ENCODE assay signal across 8 cellular contexts in the genomic region with DNA sequence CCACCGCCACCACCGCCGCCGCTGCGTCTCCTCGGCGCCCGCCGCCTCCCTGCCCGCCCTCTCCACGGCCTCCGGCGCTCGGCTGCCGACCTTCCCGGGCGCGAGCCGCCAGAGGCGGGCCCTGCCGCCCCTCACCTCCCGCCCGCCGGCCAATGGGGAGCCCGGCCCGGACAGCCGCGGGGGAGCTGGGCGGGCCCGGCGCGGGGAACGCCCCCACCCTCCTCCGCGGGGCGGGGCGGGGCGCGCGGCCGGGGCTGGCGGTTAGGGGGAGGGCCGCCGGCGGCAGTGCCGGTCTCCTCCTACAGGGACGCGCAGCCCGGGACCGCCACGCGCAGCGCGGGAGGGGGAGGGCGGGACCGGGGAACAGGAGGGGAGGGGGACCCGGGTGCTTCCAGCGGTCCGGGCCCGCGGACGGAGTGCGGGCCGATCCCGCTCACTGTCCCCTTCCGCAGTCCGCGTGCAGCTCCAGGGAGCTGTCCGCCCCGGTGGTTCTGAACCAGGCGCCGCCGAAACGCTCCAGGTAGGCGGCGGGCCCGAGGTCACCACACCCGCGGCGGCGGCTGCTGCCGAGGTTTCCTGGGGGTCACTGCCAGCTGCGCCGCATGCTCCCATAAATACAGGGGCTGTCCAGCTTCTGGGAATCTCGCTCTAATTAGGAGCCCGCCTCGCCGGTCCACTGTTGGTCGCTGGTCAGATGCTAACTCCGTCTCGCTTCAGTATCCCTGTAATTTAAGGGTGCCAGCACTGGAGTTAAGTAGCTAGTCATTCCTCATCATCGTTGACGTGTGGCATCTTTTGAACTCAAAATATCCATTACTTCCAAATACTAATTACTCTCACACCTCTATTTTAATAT. TPM values are rescaled to one million over a fixed set of nuclear protein-coding genes. Genes with fewer than 3 reads are reported as not detected.
A peak's percentile ranks its signal among the peaks of the same experiment; 100 is the strongest.
DNase-seq lines count a peak whose midpoint lies in the region; ATAC-seq and TF ChIP-seq lines count a peak whose summit lies in the region.

A gene with protein sequence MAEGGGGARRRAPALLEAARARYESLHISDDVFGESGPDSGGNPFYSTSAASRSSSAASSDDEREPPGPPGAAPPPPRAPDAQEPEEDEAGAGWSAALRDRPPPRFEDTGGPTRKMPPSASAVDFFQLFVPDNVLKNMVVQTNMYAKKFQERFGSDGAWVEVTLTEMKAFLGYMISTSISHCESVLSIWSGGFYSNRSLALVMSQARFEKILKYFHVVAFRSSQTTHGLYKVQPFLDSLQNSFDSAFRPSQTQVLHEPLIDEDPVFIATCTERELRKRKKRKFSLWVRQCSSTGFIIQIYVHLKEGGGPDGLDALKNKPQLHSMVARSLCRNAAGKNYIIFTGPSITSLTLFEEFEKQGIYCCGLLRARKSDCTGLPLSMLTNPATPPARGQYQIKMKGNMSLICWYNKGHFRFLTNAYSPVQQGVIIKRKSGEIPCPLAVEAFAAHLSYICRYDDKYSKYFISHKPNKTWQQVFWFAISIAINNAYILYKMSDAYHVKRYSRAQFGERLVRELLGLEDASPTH (minus strand): TSS at position 87 of the 856 bp plus-strand sequence. CDS start 404 bp downstream, outside the sequence.

- H3K36me3 Mint-ChIP-seq in H9 (ENCODE audit: insufficient read depth in 1 of 3, low read depth in 3 of 3) = peaks cover under 1 to 3% (median 1%) of the 10 kb centered on the region in 3 experiments; a peak in 4 of 7 replicates

- H3K9me3 ChIP-seq in H9 (ENCODE audit: control insufficient read depth, low read depth, low read length) (no peaks in the 10 kb centered on the region), MM.1S (replicated peaks; ENCODE audit: insufficient read depth, low read length) (no peaks in the 10 kb centered on the region), SK-N-SH (no peaks in the 10 kb centered on the region), adipocyte (ENCODE audit: control insufficient read depth, low read length) (no peaks in the 10 kb centered on the region), prostate gland (no peaks in the 10 kb centered on the region), vagina (no peaks in the 10 kb centered on the region)

- no peaks in the 10 kb centered on the region for H3K36me3 ChIP-seq in MM.1S (replicated peaks; ENCODE audit: insufficient read depth, low read length)
- no peaks in the 10 kb centered on the region for H3K36me3 ChIP-seq in SK-N-SH (replicated peaks in 1 of 2; ENCODE audit: control insufficient read depth in 1 of 2, insufficient read depth in 2 of 2, low read length in 1 of 2)
- no peaks in the 10 kb centered on the region for H3K36me3 ChIP-seq in adipocyte (ENCODE audit: control insufficient read depth, insufficient read depth, low read length, severe bottlenecking)
- H3K36me3 ChIP-seq in prostate gland = no peaks in the 10 kb centered on the region
- no peaks in the 10 kb centered on the region for H3K36me3 ChIP-seq in vagina

- H3K27me3 Mint-ChIP-seq in H9 (ENCODE audit: low read depth) = peaks cover 25% of the 10 kb centered on the region

- TF ChIP-seq CTCF in H9 (conservative IDR thresholded peaks at IDR 0.05) = no peak
- TF ChIP-seq CTCF in MM.1S (IDR thresholded peaks at IDR 0.05; ENCODE audit: low read length) = no peak
- TF ChIP-seq CTCF in SK-N-SH (IDR thresholded peaks at IDR 0.05) = no peak
- TF ChIP-seq CTCF in prostate gland (IDR thresholded peaks at IDR 0.05) = no peak
- TF ChIP-seq CTCF in vagina (IDR thresholded peaks at IDR 0.05) = no peak

- H3T11ph ChIP-seq in H9 (ENCODE audit: low read length) = no peak within 1 kb of the TSS

- H2BK120ac ChIP-seq in H9 (ENCODE audit: low read depth, low read length, poor library complexity, severe bottlenecking) = no peak within 1 kb of the TSS

- no peak within 1 kb of the TSS; a peak in 2 of 7 replicates for H3K27ac Mint-ChIP-seq in H9

- TF ChIP-seq POLR2A in prostate gland (IDR thresholded peaks at IDR 0.05) = no peak
- TF ChIP-seq POLR2A in vagina (IDR thresholded peaks at IDR 0.05) = no peak

- DNase-seq in ELR (ENCODE audit: low read depth) = peak; percentile 54
- DNase-seq in H9 = peak; percentile 88
- peak; percentile 89 for DNase-seq in MM.1S
- DNase-seq in SK-N-SH = peak; percentile 99
- DNase-seq in adipocyte (ENCODE audit: low read depth) = peak; percentile 80
- peak; percentile 66 for DNase-seq in left cardiac atrium
- DNase-seq in prostate gland (ENCODE audit: low spot score) = peak; percentile 61
- DNase-seq in vagina (ENCODE audit: extremely low spot score in 2 of 2) = no peak

- H3K4me2 ChIP-seq in H9 (ENCODE audit: insufficient read depth, insufficient read length, low read length) (peak within 1 kb of the TSS; percentile 88), MM.1S (ENCODE audit: low read depth, low read length) (peak within 1 kb of the TSS; percentile 61), SK-N-SH (peak within 1 kb of the TSS; percentile 72; the same call in 1 of the 2 replicates)

- CTCF ChIA-PET in SK-N-SH (lab: Yijun Ruan, JAX) = interaction anchor here (1.0 kb wide), 1 partner anchor 47 kb away, joined by 4 read pairs; no protein-coding TSS in a partner anchor

- H3K79me1 ChIP-seq in H9 (ENCODE audit: insufficient read depth, low read depth, low read length, poor library complexity, severe bottlenecking) = no peaks in the 10 kb centered on the region

- H3K14ac ChIP-seq in H9 (ENCODE audit: insufficient read depth, low read length) = no peak within 1 kb of the TSS

- peaks cover 2% of the 10 kb centered on the region; the same call in 1 of the 2 replicates for H3K4me1 ChIP-seq in H9 (ENCODE audit: insufficient read depth, low read length)
- no peaks in the 10 kb centered on the region for H3K4me1 ChIP-seq in MM.1S (ENCODE audit: low read length)
- peaks cover 0 to 33% of the 10 kb centered on the region in 2 experiments; a peak in 2 of 4 replicates for H3K4me1 ChIP-seq in SK-N-SH (ENCODE audit: control insufficient read depth in 1 of 2, insufficient read depth in 2 of 2, low read depth in 1 of 2, low read length in 1 of 2)
- H3K4me1 ChIP-seq in adipocyte (ENCODE audit: control insufficient read depth, insufficient read depth, low read length) = no peaks in the 10 kb centered on the region
- no peaks in the 10 kb centered on the region for H3K4me1 ChIP-seq in prostate gland (replicated peaks)
- peaks cover 31% of the 10 kb centered on the region for H3K4me1 ChIP-seq in vagina

- H3K27me3 ChIP-seq in H9 (ENCODE audit: insufficient read depth, low read length) (no peaks in the 10 kb centered on the region; the same call in 1 of the 2 replicates), MM.1S (replicated peaks; ENCODE audit: insufficient read depth, low read length) (0 out of 2 replicates have a peak, but pooled peaks cover 4% of the 10 kb centered on the region), SK-N-SH (ENCODE audit: insufficient read depth) (peaks cover 33% of the 10 kb centered on the region), adipocyte (replicated peaks; ENCODE audit: control insufficient read depth, insufficient read depth, low read length) (peaks cover 52% of the 10 kb centered on the region), prostate gland (replicated peaks; ENCODE audit: insufficient read depth) (no peaks in the 10 kb centered on the region), vagina (no peaks in the 10 kb centered on the region)

- no CpG with 5 or more reads among the region's 93 CpGs for WGBS in H9 (ENCODE audit: extremely low coverage, insufficient read length, low lambda C conversion rate)
- 2% methylated on average over 4 of the region's 93 CpGs for WGBS in SK-N-SH (ENCODE audit: low lambda C conversion rate)
- WGBS in prostate gland = 1% methylated on average over 33 of the region's 93 CpGs

- H2AK5ac ChIP-seq in H9 (ENCODE audit: insufficient read length, low read length) = no peak within 1 kb of the TSS

- H3K23me2 ChIP-seq in H9 (ENCODE audit: insufficient read length, low read depth, low read length, poor library complexity, severe bottlenecking) = peaks cover 12% of the 10 kb centered on the region

- no peaks in the 10 kb centered on the region for H4K20me1 ChIP-seq in H9 (ENCODE audit: control insufficient read depth, insufficient read depth, insufficient read length)
- no peaks in the 10 kb centered on the region for H4K20me1 ChIP-seq in MM.1S (ENCODE audit: insufficient read depth, low read length)
- no peaks in the 10 kb centered on the region for H4K20me1 ChIP-seq in SK-N-SH (ENCODE audit: insufficient read depth)

- H4K8ac ChIP-seq in H9 (replicated peaks; ENCODE audit: insufficient read length, low read depth, low read length) = no peak within 1 kb of the TSS

- H3K4ac ChIP-seq in H9 (ENCODE audit: low read depth, low read length) = no peak within 1 kb of the TSS

- H3F3A ChIP-seq in MM.1S (ENCODE audit: insufficient read depth, low read length) = no peaks in the 10 kb centered on the region
- H3F3A ChIP-seq in SK-N-SH (replicated peaks; ENCODE audit: insufficient read depth) = no peaks in the 10 kb centered on the region

- no peak within 1 kb of the TSS for H3K23ac ChIP-seq in H9 (ENCODE audit: insufficient read length, low read depth, low read length)

- no peaks in the 10 kb centered on the region; a peak in 2 of 5 replicates for H3K9me3 Mint-ChIP-seq in H9

- H3K27ac ChIP-seq in H9 (ENCODE audit: insufficient read length, low read depth, low read length) (peak within 1 kb of the TSS; percentile 79), MM.1S (ENCODE audit: low read length) (no peak within 1 kb of the TSS), SK-N-SH (ENCODE audit: low read depth in 2 of 2, low read length in 1 of 2) (peak within 1 kb of the TSS in 1 of 2 experiments; percentile 60; a peak in 2 of 4 replicates), prostate gland (no peak within 1 kb of the TSS), vagina (no peak within 1 kb of the TSS)

- no peak for TF ChIP-seq RAD21 in SK-N-SH (IDR thresholded peaks at IDR 0.05; ENCODE audit: low read length)

- H3K9me2 ChIP-seq in MM.1S (replicated peaks; ENCODE audit: insufficient read depth, low read length) = no peaks in the 10 kb centered on the region
- H3K9me2 ChIP-seq in SK-N-SH = no peaks in the 10 kb centered on the region

- POLR2A ChIA-PET in SK-N-SH (lab: Yijun Ruan, JAX) = no interaction called here

- intact Hi-C loops in left cardiac atrium (cut with DNase I) (no loop called here), prostate gland (cut with DNase I) (no loop called here), vagina (cut with DNase I) (no loop called here)

- H3K4me3 Mint-ChIP-seq in H9 = peak within 1 kb of the TSS; percentile 81 to 90

- no peak within 1 kb of the TSS for H3K56ac ChIP-seq in H9 (ENCODE audit: insufficient read length, low read depth, low read length)

- H2BK20ac ChIP-seq in H9 (ENCODE audit: low read depth, low read length, poor library complexity, severe bottlenecking) = no peak within 1 kb of the TSS

- H2BK12ac ChIP-seq in H9 (ENCODE audit: insufficient read length, low read depth, low read length) = no peak within 1 kb of the TSS

- no peak within 1 kb of the TSS for H2BK15ac ChIP-seq in H9 (ENCODE audit: low read depth, low read length)

- no peak for TF ChIP-seq EP300 in SK-N-SH (IDR thresholded peaks at IDR 0.05; ENCODE audit: borderline replicate concordance in 1 of 2, low read depth in 1 of 2, low read length in 1 of 2)

- peak; percentile 96 to 98 for ATAC-seq in left cardiac atrium

- H3K4me1 Mint-ChIP-seq in H9 = peaks cover 49 to 63% of the 10 kb centered on the region in 2 experiments

- H2AFZ ChIP-seq in H9 (ENCODE audit: low read length) (no peak within 1 kb of the TSS), MM.1S (ENCODE audit: low read length) (0 out of 2 replicates have a peak within 1 kb of the TSS, but pooled peaks have one; percentile 1), SK-N-SH (ENCODE audit: low read depth) (peak within 1 kb of the TSS; percentile 8; the same call in 1 of the 2 replicates)

- no peak within 1 kb of the TSS for H3K9ac ChIP-seq in H9 (ENCODE audit: extremely low read depth, insufficient read length, low read length)
- no peak within 1 kb of the TSS for H3K9ac ChIP-seq in MM.1S (ENCODE audit: low read length)
- H3K9ac ChIP-seq in SK-N-SH = no peak within 1 kb of the TSS
- no peak within 1 kb of the TSS for H3K9ac ChIP-seq in adipocyte (ENCODE audit: low read length)

- peaks cover 2% of the 10 kb centered on the region; the same call in 1 of the 2 replicates for H3K79me2 ChIP-seq in H9 (ENCODE audit: insufficient read depth, low read length)
- no peaks in the 10 kb centered on the region for H3K79me2 ChIP-seq in MM.1S (ENCODE audit: low read length)
- H3K79me2 ChIP-seq in SK-N-SH (ENCODE audit: insufficient read depth) = no peaks in the 10 kb centered on the region

- no peak within 1 kb of the TSS for H3K18ac ChIP-seq in H9 (ENCODE audit: insufficient read length, low read depth, low read length)

- peak within 1 kb of the TSS; percentile 54 for H3K4me3 ChIP-seq in MM.1S (ENCODE audit: low read length)
- peak within 1 kb of the TSS; percentile 47 to 50 for H3K4me3 ChIP-seq in SK-N-SH (ENCODE audit: low read depth in 2 of 2, low read length in 1 of 2)
- H3K4me3 ChIP-seq in adipocyte (ENCODE audit: low read length) = peak within 1 kb of the TSS; percentile 59
- H3K4me3 ChIP-seq in prostate gland = peak within 1 kb of the TSS; percentile 46 to 53
- H3K4me3 ChIP-seq in vagina = peak within 1 kb of the TSS; percentile 53 to 63

- no peak within 1 kb of the TSS for H2BK5ac ChIP-seq in H9 (ENCODE audit: insufficient read length, low read length)

- no peak within 1 kb of the TSS for H4K5ac ChIP-seq in H9 (ENCODE audit: insufficient read length, low read depth, low read length)

- H4K91ac ChIP-seq in H9 (ENCODE audit: insufficient read length, low read depth, low read length) = no peak within 1 kb of the TSS

RNA-seq across cellular contexts. Expression of the gene that starts here (rescaled TPM):
- 19.0 and 19.1 TPM in 2 replicates for total RNA-seq in H9 (2021)
- polyA plus RNA-seq in SK-N-SH (2012; rRNA removed) = 0.15 and 0.39 TPM in 2 replicates
- 0.13 and 0.47 TPM in 2 replicates for polyA plus RNA-seq in SK-N-SH (2012; cell fraction: cytosol; rRNA removed)
- 0.10 and 0.12 TPM in 2 replicates for polyA plus RNA-seq in SK-N-SH (2012; cell fraction: nucleus; rRNA removed)
- 10 to 100 TPM; 19.6 to 24.8 TPM for total RNA-seq in left cardiac atrium
- 1 to 10 TPM in 1 of 2 donors, under 1 TPM in 1; 0.55 to 8.8 TPM for total RNA-seq in prostate gland
- total RNA-seq in vagina = 0.98 TPM

Comparison
In these comparisons a context has a peak if more than half of its experiments do, and no peak if none do; other contexts are left out.
1. Peak in DNase-seq, H3K4me3 ChIP-seq and H3K4me2 ChIP-seq in SK-N-SH; RNA of the gene not detected or under 1 TPM.
2. DNase-seq: peak in ELR (single experiment), H9 (single experiment), MM.1S (single experiment), adipocyte (single experiment), left cardiac atrium (single experiment) and prostate gland (single experiment); none in vagina (0 of 2).
3. Peak in every context shown above with its lines, with median percentiles within 50 percentile points of each other: H3K4me2 ChIP-seq and H3K4me3 ChIP-seq.